17 cellular contexts compared by ENCODE assay signal in genomic region chr6:42201382-42201781, GRCh38. TPM values are rescaled to one million over a fixed set of nuclear protein-coding genes. Genes with fewer than 3 reads are reported as not detected.
DNase-seq lines count a peak whose midpoint lies in the region; ATAC-seq and TF ChIP-seq lines count a peak whose summit lies in the region.
"Had no signal": no experiment of that assay in that cellular context is flagged by ENCODE, and none has a peak within 500 bp of the region (broad histone marks: within the 10 kb centered on the region; RNA-seq: fewer than 3 reads in every experiment).

No MANE protein-coding gene starts in this region.

- H3K36me3 Mint-ChIP-seq in MCF 10A (ENCODE audit: insufficient read depth, unreplicated experiment) (peaks cover 25% of the 10 kb centered on the region), CD14-positive monocyte (peaks cover 17 to 33% of the 10 kb centered on the region in 2 donors)

- H3K9me2 ChIP-seq in hepatocyte (replicated peaks; ENCODE audit: insufficient read depth) = no peaks in the 10 kb centered on the region
- no peaks in the 10 kb centered on the region for H3K9me2 ChIP-seq in OCI-LY7 (ENCODE audit: insufficient read depth, low read length)

- CTCF ChIA-PET in MCF 10A (lab: Yijun Ruan, JAX) (interaction anchor here (0.7 to 1.4 kb wide), 3 partner anchors 11 to 64 kb away, joined by 3 to 4 read pairs (median 3); no protein-coding TSS in a partner anchor), mammary epithelial cell (lab: Charles Lee; ENCODE audit: low non-redundant PET) (no interaction called here), OCI-LY7 (lab: Charles Lee; ENCODE audit: unreplicated experiment) (no interaction called here)

- H3K9me3 Mint-ChIP-seq in MCF 10A (ENCODE audit: unreplicated experiment) = peaks cover 6% of the 10 kb centered on the region
- H3K9me3 Mint-ChIP-seq in CD14-positive monocyte = peaks cover 2 to 7% (median 6%) of the 10 kb centered on the region in 7 donors

- no peak overlapping the region for H3K4me3 ChIP-seq in mammary epithelial cell (replicated peaks in 1 of 3; ENCODE audit: insufficient read depth in 1 of 3, low read depth in 2 of 3, low read length in 3 of 3)
- H3K4me3 ChIP-seq in WERI-Rb-1 (ENCODE audit: low read depth, low read length) = no peak overlapping the region
- no peak overlapping the region for H3K4me3 ChIP-seq in hepatocyte
- H3K4me3 ChIP-seq in OCI-LY7 (ENCODE audit: low read depth, low read length, poor library complexity, severe bottlenecking) = no peak overlapping the region
- H3K4me3 ChIP-seq: BLaER1 treated with 17β-estradiol and CSF1 and Interleukin-3, amounts not matched to agents 10 nM and 100 nM; K562; SJSA1 had no signal

- in situ Hi-C loops in mammary epithelial cell (cut with MboI; ENCODE audit: low sequenced_read_pairs in 2 of 2) = loop anchor here (25.0 kb wide), 2 partner anchors 414 to 686 kb away; partner anchors contain the start of genes FRS3 (in 1 of the 2), PRICKLE4 (in 1 of the 2), RPL7L1 (in 1 of the 2) and TOMM6 (in 1 of the 2)

- H3K4me1 Mint-ChIP-seq in MCF 10A (ENCODE audit: insufficient read depth, unreplicated experiment) (peaks cover 26% of the 10 kb centered on the region), CD14-positive monocyte (no peaks in the 10 kb centered on the region)

- DNase-seq in MCF 10A (ENCODE audit: unreplicated experiment) (no peak), mammary epithelial cell (no peak), WERI-Rb-1 (no peak), hepatocyte (ENCODE audit: low spot score) (no peak), CD14-positive monocyte (ENCODE audit: low spot score) (no peak), OCI-LY7 (ENCODE audit: low spot score) (no peak), left cardiac atrium (no peak)
- DNase-seq: GOT3, NCI-H146, NCI-H2081 treated with DMSO at 0.1 percent for 48 hours, NCI-H510A treated with DMSO at 0.1 percent for 48 hours, RPMI8226 had no signal

- H3K4me1 ChIP-seq in mammary epithelial cell (ENCODE audit: insufficient read depth, low read length) (peaks cover 16% of the 10 kb centered on the region), hepatocyte (ENCODE audit: insufficient read depth) (peaks cover 13% of the 10 kb centered on the region), OCI-LY7 (ENCODE audit: insufficient read depth, low read length, poor library complexity, severe bottlenecking) (no peaks in the 10 kb centered on the region)

- WGBS in mammary epithelial cell (ENCODE audit: low coverage, missing lambda C conversion rate) = 50% methylated on average over 3 of the region's 3 CpGs
- WGBS in hepatocyte (ENCODE audit: low lambda C conversion rate, missing lambda C conversion rate) = 27% methylated on average over 3 of the region's 3 CpGs

- no peaks in the 10 kb centered on the region for H3K27me3 ChIP-seq in mammary epithelial cell (ENCODE audit: insufficient read depth, low read length)
- H3K27me3 ChIP-seq in WERI-Rb-1 (ENCODE audit: insufficient read depth, low read depth, severe bottlenecking) = no peaks in the 10 kb centered on the region
- H3K27me3 ChIP-seq in hepatocyte = no peaks in the 10 kb centered on the region
- H3K27me3 ChIP-seq: BLaER1 treated with 17β-estradiol and CSF1 and Interleukin-3, amounts not matched to agents 10 nM and 100 nM; SJSA1 had no signal

- H3K4me2 ChIP-seq in mammary epithelial cell (ENCODE audit: insufficient read depth, low read depth, low read length) = no peak overlapping the region
- H3K4me2 ChIP-seq in hepatocyte = no peak overlapping the region
- no peak overlapping the region for H3K4me2 ChIP-seq in OCI-LY7 (ENCODE audit: low read length)
- H3K4me2 ChIP-seq: BLaER1 treated with 17β-estradiol and CSF1 and Interleukin-3, amounts not matched to agents 10 nM and 100 nM had no signal

- TF ChIP-seq CTCF in MCF 10A (IDR thresholded peaks at IDR 0.05; ENCODE audit: unreplicated experiment) = no peak
- no peak for TF ChIP-seq CTCF in mammary epithelial cell (conservative IDR thresholded peaks at IDR 0.05 in 1 of 2, IDR thresholded peaks at IDR 0.05 in 1 of 2; ENCODE audit: extremely low read depth in 1 of 2, insufficient read depth in 1 of 2, low read depth in 1 of 2, low read length in 2 of 2)
- TF ChIP-seq CTCF in WERI-Rb-1 (IDR thresholded peaks at IDR 0.05; ENCODE audit: low read depth, low read length) = no peak
- no peak for TF ChIP-seq CTCF in hepatocyte (IDR thresholded peaks at IDR 0.05; ENCODE audit: poor library complexity)
- TF ChIP-seq CTCF in CD14-positive monocyte (IDR thresholded peaks at IDR 0.05) = no peak
- no peak for TF ChIP-seq CTCF in OCI-LY7 (conservative IDR thresholded peaks at IDR 0.05; ENCODE audit: low read length)

- H3K36me3 ChIP-seq in mammary epithelial cell (ENCODE audit: insufficient read depth, low read length) (peaks cover 7% of the 10 kb centered on the region), WERI-Rb-1 (peaks cover 14% of the 10 kb centered on the region), hepatocyte (replicated peaks; ENCODE audit: insufficient read depth, low read depth) (no peaks in the 10 kb centered on the region), OCI-LY7 (ENCODE audit: insufficient read depth, low read length) (peaks cover 27% of the 10 kb centered on the region)

- no peak overlapping the region for H3K9ac ChIP-seq in mammary epithelial cell (ENCODE audit: insufficient read depth, low read length)
- H3K9ac ChIP-seq: BLaER1 treated with 17β-estradiol and CSF1 and Interleukin-3, amounts not matched to agents 10 nM and 100 nM had no signal

- POLR2A ChIA-PET in MCF 10A (lab: Yijun Ruan, JAX) = interaction anchor here (0.8 to 1.3 kb wide), 2 partner anchors 13 to 150 kb away, joined by 3 to 4 read pairs; no protein-coding TSS in a partner anchor
- POLR2A ChIA-PET in OCI-LY7 (lab: Charles Lee) = no interaction called here

- H3K4me3 Mint-ChIP-seq in MCF 10A (ENCODE audit: unreplicated experiment) = no peak overlapping the region
- H3K4me3 Mint-ChIP-seq in CD14-positive monocyte = no peak overlapping the region

- H3K27me3 Mint-ChIP-seq in MCF 10A (ENCODE audit: insufficient read depth, unreplicated experiment) = no peaks in the 10 kb centered on the region
- no peaks in the 10 kb centered on the region for H3K27me3 Mint-ChIP-seq in CD14-positive monocyte (ENCODE audit: low read depth in 3 of 3)

- H3K79me2 ChIP-seq in mammary epithelial cell (ENCODE audit: insufficient read depth, low read length) = no peaks in the 10 kb centered on the region
- no peaks in the 10 kb centered on the region for H3K79me2 ChIP-seq in hepatocyte
- H3K79me2 ChIP-seq in OCI-LY7 (ENCODE audit: insufficient read depth, low read depth, low read length) = no peaks in the 10 kb centered on the region

- BruUV-seq in MCF 10A (replicated peaks; lab: Mats Ljungman, UMichigan) (no TSS peak), mammary epithelial cell (replicated peaks; lab: Mats Ljungman, UMichigan) (no TSS peak), OCI-LY7 (replicated peaks; lab: Mats Ljungman, UMichigan) (no TSS peak)

- H3K27ac ChIP-seq in mammary epithelial cell (ENCODE audit: insufficient read depth, low read depth, low read length) = no peak overlapping the region
- 0 out of 2 replicates have a peak overlapping the region, but pooled peaks have one; percentile 7 for H3K27ac ChIP-seq in WERI-Rb-1
- peak overlapping the region; percentile 15 for H3K27ac ChIP-seq in hepatocyte
- H3K27ac ChIP-seq in OCI-LY7 (ENCODE audit: low read depth, low read length, poor library complexity, severe bottlenecking) = no peak overlapping the region
- H3K27ac ChIP-seq: BLaER1 treated with 17β-estradiol and CSF1 and Interleukin-3, amounts not matched to agents 10 nM and 100 nM; SJSA1 had no signal

- dilution Hi-C loops in mammary epithelial cell (cut with HindIII; ENCODE audit: low sequenced_read_pairs) = no loop called here

- ATAC-seq in GM18858 (IDR thresholded peaks at IDR 0.05; ENCODE audit: unreplicated experiment) = no peak
- no peak for ATAC-seq in left cardiac atrium
- ATAC-seq: K562 had no signal

- peak overlapping the region; percentile 28 for H3K27ac Mint-ChIP-seq in MCF 10A (ENCODE audit: low read depth, unreplicated experiment)
- H3K27ac Mint-ChIP-seq in CD14-positive monocyte = no peak overlapping the region

- intact Hi-C loops in MCF 10A (cut with micrococcal nuclease) (no loop called here), mammary epithelial cell (cut with micrococcal nuclease) (no loop called here), CD14-positive monocyte (cut with micrococcal nuclease) (no loop called here), OCI-LY7 (cut with micrococcal nuclease; ENCODE audit: unreplicated experiment) (no loop called here), left cardiac atrium (cut with DNase I) (no loop called here)

- H4K20me1 ChIP-seq in mammary epithelial cell (ENCODE audit: insufficient read depth, low read length) = no peaks in the 10 kb centered on the region
- H4K20me1 ChIP-seq in hepatocyte (ENCODE audit: insufficient read depth, poor library complexity, severe bottlenecking) = no peaks in the 10 kb centered on the region
- no peaks in the 10 kb centered on the region for H4K20me1 ChIP-seq in OCI-LY7 (ENCODE audit: insufficient read depth, low read length)
- H4K20me1 ChIP-seq: BLaER1 treated with 17β-estradiol and CSF1 and Interleukin-3, amounts not matched to agents 10 nM and 100 nM had no signal

- no peaks in the 10 kb centered on the region for H3K9me3 ChIP-seq in mammary epithelial cell (replicated peaks; ENCODE audit: insufficient read depth, low read length)
- H3K9me3 ChIP-seq in WERI-Rb-1 (ENCODE audit: severe bottlenecking) = no peaks in the 10 kb centered on the region
- no peaks in the 10 kb centered on the region for H3K9me3 ChIP-seq in hepatocyte (ENCODE audit: low read depth)
- H3K9me3 ChIP-seq in OCI-LY7 (ENCODE audit: low read length) = no peaks in the 10 kb centered on the region
- H3K9me3 ChIP-seq: SJSA1 had no signal

- H2AFZ ChIP-seq in mammary epithelial cell (ENCODE audit: low read depth, low read length) (no peak overlapping the region), hepatocyte (no peak overlapping the region), OCI-LY7 (ENCODE audit: low read length) (no peak overlapping the region)

RNA-seq across cellular contexts. Expression of gene GUCA1B, which starts 6.6 kb away (rescaled TPM):
- 0.93 and 1.2 TPM in 2 replicates for total RNA-seq in MCF 10A (2022)
- under 1 TPM in 1 of 2 donors, not detected in 1; 0.17 TPM for total RNA-seq in mammary epithelial cell
- polyA plus RNA-seq in mammary epithelial cell = 0.39 TPM
- not detected for polyA minus RNA-seq in mammary epithelial cell
- 0.72 and 0.93 TPM in 2 replicates for total RNA-seq in hepatocyte
- 0.41 TPM in 1 of 2 replicates, not detected in the other for polyA plus RNA-seq in hepatocyte
- under 1 TPM in 1 of 2 donors, not detected in 1; 0.20 TPM for polyA plus RNA-seq in CD14-positive monocyte
- 1.4 and 1.9 TPM in 2 replicates for total RNA-seq in OCI-LY7 (2014; rRNA removed; shearing (Covaris generic))
- total RNA-seq in OCI-LY7 (2022) = 3.0 and 4.3 TPM in 2 replicates
- 1 to 10 TPM in 1 of 2 donors, under 1 TPM in 1; 0.88 to 2.9 TPM for total RNA-seq in left cardiac atrium
- total RNA-seq: A172, SJSA1 had no signal

RNA-seq across cellular contexts. Expression of gene MRPS10, which starts 16.3 kb away (rescaled TPM):
- 62.9 and 67.3 TPM in 2 replicates for total RNA-seq in MCF 10A (2022)
- 10 to 100 TPM; 41.2 to 50.9 TPM for total RNA-seq in mammary epithelial cell
- 51.2 TPM for polyA plus RNA-seq in mammary epithelial cell
- 13.8 TPM for polyA minus RNA-seq in mammary epithelial cell
- 38.6 and 42.8 TPM in 2 replicates for total RNA-seq in hepatocyte
- 26.8 and 27.7 TPM in 2 replicates for polyA plus RNA-seq in hepatocyte
- 10 to 100 TPM; 31.4 to 33.0 TPM for polyA plus RNA-seq in CD14-positive monocyte
- total RNA-seq in OCI-LY7 (2014; rRNA removed; shearing (Covaris generic)) = 25.1 and 25.8 TPM in 2 replicates
- 44.6 and 45.0 TPM in 2 replicates for total RNA-seq in OCI-LY7 (2022)
- total RNA-seq in left cardiac atrium = 10 to 100 TPM; 39.2 to 44.2 TPM

RNA-seq across cellular contexts. Expression of gene GUCA1A, which starts 28.2 kb away (rescaled TPM):
- not detected in 2 replicates for total RNA-seq in MCF 10A (2022)
- not detected for total RNA-seq in mammary epithelial cell
- polyA plus RNA-seq in mammary epithelial cell = not detected
- not detected for polyA minus RNA-seq in mammary epithelial cell
- total RNA-seq in hepatocyte = 0.43 and 0.92 TPM in 2 replicates
- polyA plus RNA-seq in hepatocyte = 0.75 and 3.1 TPM in 2 replicates
- polyA plus RNA-seq in CD14-positive monocyte = not detected
- not detected in 2 replicates for total RNA-seq in OCI-LY7 (2014; rRNA removed; shearing (Covaris generic))
- total RNA-seq in OCI-LY7 (2022) = not detected in 2 replicates
- total RNA-seq in left cardiac atrium = not detected
- total RNA-seq: A172, K562, SJSA1 had no signal
- polyA plus RNA-seq: K562 had no signal

RNA-seq across cellular contexts. Expression of gene C6orf132, which starts 59.0 kb away (rescaled TPM):
- 19.5 and 31.9 TPM in 2 replicates for total RNA-seq in MCF 10A (2022)
- 10 to 100 TPM; 10.3 to 42.4 TPM for total RNA-seq in mammary epithelial cell
- 9.5 TPM for polyA plus RNA-seq in mammary epithelial cell
- polyA minus RNA-seq in mammary epithelial cell = 27.8 TPM
- total RNA-seq in hepatocyte = 11.6 and 12.5 TPM in 2 replicates
- 9.4 and 10.5 TPM in 2 replicates for polyA plus RNA-seq in hepatocyte
- polyA plus RNA-seq in CD14-positive monocyte = not detected
- total RNA-seq in OCI-LY7 (2014; rRNA removed; shearing (Covaris generic)) = 0.03 TPM in 2 replicates
- total RNA-seq in OCI-LY7 (2022) = not detected in 2 replicates
- total RNA-seq in left cardiac atrium = 1 to 10 TPM; 1.5 to 2.6 TPM
- total RNA-seq: A172, SJSA1 had no signal

Comparison
In these comparisons a context has a peak if more than half of its experiments do, and no peak if none do; other contexts are left out.
1. H3K27ac ChIP-seq: peak in WERI-Rb-1 (single experiment) and hepatocyte (single experiment); none in mammary epithelial cell (single experiment) and OCI-LY7 (single experiment).